31 cellular contexts compared by ENCODE assay signal in the genomic region with DNA sequence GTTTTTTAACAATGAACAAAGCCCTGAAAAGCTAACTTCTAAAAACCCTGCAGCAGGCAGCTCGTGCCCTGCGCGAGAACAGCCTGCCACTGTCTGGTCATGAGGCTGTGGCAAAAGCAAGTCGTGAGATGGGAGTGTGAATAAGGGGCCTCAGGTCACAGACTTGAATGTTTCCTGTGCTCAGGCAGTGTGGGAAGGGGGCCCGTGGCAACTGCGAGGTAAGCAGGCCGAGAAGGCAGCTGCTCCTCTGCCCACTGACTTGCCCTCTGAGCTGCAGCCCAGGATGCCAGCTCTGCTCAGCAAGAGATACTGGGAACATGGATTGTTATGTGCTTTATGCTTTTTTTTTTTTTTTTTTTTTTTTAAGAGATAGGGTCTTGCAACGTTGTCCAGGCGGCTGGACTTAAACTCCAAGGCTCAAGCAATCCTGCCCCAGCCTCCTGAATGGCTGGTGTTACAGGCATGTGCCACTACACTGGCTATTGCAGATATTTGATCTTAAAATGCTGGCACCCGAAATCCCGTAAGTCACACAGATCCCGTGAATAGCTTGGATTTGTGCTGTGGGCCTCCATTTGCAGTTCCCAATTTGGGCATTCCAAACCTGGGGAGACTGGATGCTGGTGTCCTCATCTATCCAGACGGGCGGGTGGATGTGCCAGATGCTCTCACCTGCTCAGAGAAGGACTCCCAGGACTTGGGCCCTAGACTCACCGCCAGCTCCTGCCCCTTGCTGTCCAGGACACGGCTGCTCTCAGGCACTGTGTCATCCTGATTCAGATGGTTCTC. TPM values are rescaled to one million over a fixed set of nuclear protein-coding genes. Genes with fewer than 3 reads are reported as not detected.
"Had no signal": no experiment of that assay in that cellular context is flagged by ENCODE, and none has a peak within 500 bp of the region (broad histone marks: within the 10 kb centered on the region; RNA-seq: fewer than 3 reads in every experiment).

No MANE protein-coding gene starts in this region.

- H3K27me3 ChIP-seq: brain microvascular endothelial cell, dorsolateral prefrontal cortex, ovary, sigmoid colon, upper lobe of left lung had no signal

- H3K9me3 ChIP-seq: gastroesophageal sphincter, lower lobe of right lung, ovary, sigmoid colon, upper lobe of left lung had no signal

- H3K27ac Mint-ChIP-seq: activated CD4-positive, alpha-beta memory T cell treated with anti-CD3 and anti-CD28 coated beads, Interleukin-2, amount 10 ng/mL, durations not matched to agents 7 days and 5 days; activated CD4-positive, alpha-beta T cell treated with anti-CD3 and anti-CD28 coated beads, Interleukin-2, amount 10 ng/mL, durations not matched to agents 24 days and 14 days; activated naive CD4-positive, alpha-beta T cell treated with anti-CD3 and anti-CD28 coated beads, Interleukin-2, amount 10 ng/mL, durations not matched to agents 7 days and 5 days; activated naive CD8-positive, alpha-beta T cell treated with anti-CD3 and anti-CD28 coated beads, Interleukin-2, amount 10 ng/mL, durations not matched to agents 7 days and 5 days; activated T-cell treated with anti-CD3 and anti-CD28 coated beads, Interleukin-2, amount 50 U/mL, for 24 hours; natural killer cell; progenitor cell of endocrine pancreas; stimulated activated memory B cell treated with anti-CD40 and anti-IgM and Interleukin-4, amounts not matched to agents 10 μg/mL and 1 μg/mL and 100 μg/mL, for 72 hours; T-helper 1 cell treated with Interleukin-12 subunit alpha and Interleukin-12 subunit beta and Interleukin-4 antibody, amounts not matched to agents 30 μg/mL and 1 μg/mL, for 36 hours had no signal

- H3K9me3 Mint-ChIP-seq: activated CD4-positive, alpha-beta memory T cell treated with anti-CD3 and anti-CD28 coated beads, Interleukin-2, amount 10 ng/mL, durations not matched to agents 7 days and 5 days; activated CD4-positive, alpha-beta T cell treated with anti-CD3 and anti-CD28 coated beads, Interleukin-2, amount 10 ng/mL, durations not matched to agents 24 days and 14 days; activated naive CD4-positive, alpha-beta T cell treated with anti-CD3 and anti-CD28 coated beads, Interleukin-2, amount 10 ng/mL, durations not matched to agents 7 days and 5 days; activated naive CD8-positive, alpha-beta T cell treated with anti-CD3 and anti-CD28 coated beads, Interleukin-2, amount 10 ng/mL, durations not matched to agents 7 days and 5 days; activated T-cell treated with anti-CD3 and anti-CD28 coated beads, Interleukin-2, amount 50 U/mL, for 24 hours; natural killer cell; stimulated activated memory B cell treated with anti-CD40 and anti-IgM and Interleukin-4, amounts not matched to agents 10 μg/mL and 1 μg/mL and 100 μg/mL, for 72 hours; stimulated activated naive CD8-positive, alpha-beta T cell treated with anti-CD3 and anti-CD28 coated beads, Interleukin-15, amount 100 ng/mL, for 72 hours; T-helper 1 cell treated with Interleukin-12 subunit alpha and Interleukin-12 subunit beta and Interleukin-4 antibody, amounts not matched to agents 30 μg/mL and 1 μg/mL, for 36 hours had no signal

- H3K4me3 ChIP-seq: coronary artery, dorsolateral prefrontal cortex, gastroesophageal sphincter, lower lobe of right lung, ovary, sigmoid colon, smooth muscle cell, upper lobe of left lung had no signal

- H3K27ac ChIP-seq: brain microvascular endothelial cell, coronary artery, lower lobe of right lung, sigmoid colon, upper lobe of left lung, WERI-Rb-1 had no signal

- H3K36me3 Mint-ChIP-seq: activated naive CD8-positive, alpha-beta T cell treated with anti-CD3 and anti-CD28 coated beads, Interleukin-2, amount 10 ng/mL, durations not matched to agents 7 days and 5 days had no signal

- H3K4me1 Mint-ChIP-seq: activated CD4-positive, alpha-beta memory T cell treated with anti-CD3 and anti-CD28 coated beads, Interleukin-2, amount 10 ng/mL, durations not matched to agents 7 days and 5 days; activated CD4-positive, alpha-beta T cell treated with anti-CD3 and anti-CD28 coated beads, Interleukin-2, amount 10 ng/mL, durations not matched to agents 24 days and 14 days; activated naive CD4-positive, alpha-beta T cell treated with anti-CD3 and anti-CD28 coated beads, Interleukin-2, amount 10 ng/mL, durations not matched to agents 7 days and 5 days; activated naive CD8-positive, alpha-beta T cell treated with anti-CD3 and anti-CD28 coated beads, Interleukin-2, amount 10 ng/mL, durations not matched to agents 7 days and 5 days; stimulated activated memory B cell treated with anti-CD40 and anti-IgM and Interleukin-4, amounts not matched to agents 10 μg/mL and 1 μg/mL and 100 μg/mL, for 72 hours; stimulated activated naive CD8-positive, alpha-beta T cell treated with anti-CD3 and anti-CD28 coated beads, Interleukin-15, amount 100 ng/mL, for 72 hours had no signal

- H3K4me1 ChIP-seq: lower lobe of right lung had no signal

- ATAC-seq: activated CD4-positive, CD25-positive, alpha-beta regulatory T cell treated with anti-CD3 and anti-CD28 coated beads, Interleukin-2, amount 50 U/mL, for 24 hours; gastroesophageal sphincter; lower lobe of right lung; natural killer cell; stimulated activated memory B cell treated with anti-CD40 and anti-IgM and Interleukin-4, amounts not matched to agents 10 μg/mL and 1 μg/mL and 100 μg/mL, for 72 hours; stimulated activated naive CD8-positive, alpha-beta T cell treated with anti-CD3 and anti-CD28 coated beads, Interleukin-15, amount 100 ng/mL, for 72 hours had no signal

- H3K36me3 ChIP-seq: ovary had no signal

- H3K27me3 Mint-ChIP-seq: activated CD4-positive, alpha-beta memory T cell treated with anti-CD3 and anti-CD28 coated beads, Interleukin-2, amount 10 ng/mL, durations not matched to agents 7 days and 5 days; activated CD4-positive, alpha-beta T cell treated with anti-CD3 and anti-CD28 coated beads, Interleukin-2, amount 10 ng/mL, durations not matched to agents 24 days and 14 days; activated naive CD4-positive, alpha-beta T cell treated with anti-CD3 and anti-CD28 coated beads, Interleukin-2, amount 10 ng/mL, durations not matched to agents 7 days and 5 days; activated naive CD8-positive, alpha-beta T cell treated with anti-CD3 and anti-CD28 coated beads, Interleukin-2, amount 10 ng/mL, durations not matched to agents 7 days and 5 days; activated T-cell treated with anti-CD3 and anti-CD28 coated beads, Interleukin-2, amount 50 U/mL, for 24 hours; progenitor cell of endocrine pancreas; stimulated activated naive CD8-positive, alpha-beta T cell treated with anti-CD3 and anti-CD28 coated beads, Interleukin-15, amount 100 ng/mL, for 72 hours had no signal

- DNase-seq: activated CD4-positive, alpha-beta memory T cell treated with anti-CD3 and anti-CD28 coated beads, Interleukin-2, amount 10 ng/mL, durations not matched to agents 7 days and 5 days; activated CD4-positive, alpha-beta T cell treated with anti-CD3 and anti-CD28 coated beads, Interleukin-2, amount 10 ng/mL, durations not matched to agents 24 days and 14 days; activated CD8-positive, alpha-beta memory T cell treated with anti-CD3 and anti-CD28 coated beads, Interleukin-2, amount 50 U/mL, for 48 hours; activated gamma-delta T cell; activated naive CD4-positive, alpha-beta T cell treated with anti-CD3 and anti-CD28 coated beads, Interleukin-2, amount 10 ng/mL, durations not matched to agents 7 days and 5 days; activated naive CD8-positive, alpha-beta T cell treated with anti-CD3 and anti-CD28 coated beads, Interleukin-2, amount 10 ng/mL, durations not matched to agents 7 days and 5 days; activated T-cell treated with anti-CD3 and anti-CD28 coated beads, Interleukin-2, amount 50 U/mL, for 24 hours; brain microvascular endothelial cell; dorsolateral prefrontal cortex; effector memory CD4-positive, alpha-beta T cell; hippocampal formation; kidney; lower lobe of right lung; mesenchymal stem cell; natural killer cell; ovary; sigmoid colon; stimulated activated CD4-positive, alpha-beta T cell treated with anti-CD3 and anti-CD28 coated beads, Interleukin-1b, Interleukin-23, amount 100 ng/mL, for 48 hours; stimulated activated CD4-positive, alpha-beta T cell treated with anti-CD3 and anti-CD28 coated beads, Interleukin-4, amount 100 ng/mL, for 4 hours; stimulated activated CD8-positive, alpha-beta memory T cell treated with anti-CD3 and anti-CD28 coated beads, Interleukin-4, amount 100 ng/mL, for 48 hours; stimulated activated naive CD8-positive, alpha-beta T cell treated with anti-CD3 and anti-CD28 coated beads, Interleukin-15, amount 100 ng/mL, for 72 hours; T-helper 9 cell; upper lobe of left lung; WERI-Rb-1 had no signal

- H3K4me3 Mint-ChIP-seq: activated CD4-positive, alpha-beta memory T cell treated with anti-CD3 and anti-CD28 coated beads, Interleukin-2, amount 10 ng/mL, durations not matched to agents 7 days and 5 days; activated CD4-positive, alpha-beta T cell treated with anti-CD3 and anti-CD28 coated beads, Interleukin-2, amount 10 ng/mL, durations not matched to agents 24 days and 14 days; activated naive CD4-positive, alpha-beta T cell treated with anti-CD3 and anti-CD28 coated beads, Interleukin-2, amount 10 ng/mL, durations not matched to agents 7 days and 5 days; activated naive CD8-positive, alpha-beta T cell treated with anti-CD3 and anti-CD28 coated beads, Interleukin-2, amount 10 ng/mL, durations not matched to agents 7 days and 5 days; activated T-cell treated with anti-CD3 and anti-CD28 coated beads, Interleukin-2, amount 50 U/mL, for 24 hours; natural killer cell; stimulated activated memory B cell treated with anti-CD40 and anti-IgM and Interleukin-4, amounts not matched to agents 10 μg/mL and 1 μg/mL and 100 μg/mL, for 72 hours; stimulated activated naive CD8-positive, alpha-beta T cell treated with anti-CD3 and anti-CD28 coated beads, Interleukin-15, amount 100 ng/mL, for 72 hours; T-helper 1 cell treated with Interleukin-12 subunit alpha and Interleukin-12 subunit beta and Interleukin-4 antibody, amounts not matched to agents 30 μg/mL and 1 μg/mL, for 36 hours had no signal

RNA-seq across cellular contexts. Expression of gene PPL, which starts 45.7 kb away (rescaled TPM):
- total RNA-seq: activated CD4-positive, alpha-beta T cell treated with anti-CD3 and anti-CD28 coated beads, Interleukin-2, amount 10 ng/mL, durations not matched to agents 24 days and 14 days; activated naive CD8-positive, alpha-beta T cell treated with anti-CD3 and anti-CD28 coated beads, Interleukin-2, amount 10 ng/mL, durations not matched to agents 7 days and 5 days; natural killer cell had no signal
